ENCODE assay signal across 23 cellular contexts in the genomic region with DNA sequence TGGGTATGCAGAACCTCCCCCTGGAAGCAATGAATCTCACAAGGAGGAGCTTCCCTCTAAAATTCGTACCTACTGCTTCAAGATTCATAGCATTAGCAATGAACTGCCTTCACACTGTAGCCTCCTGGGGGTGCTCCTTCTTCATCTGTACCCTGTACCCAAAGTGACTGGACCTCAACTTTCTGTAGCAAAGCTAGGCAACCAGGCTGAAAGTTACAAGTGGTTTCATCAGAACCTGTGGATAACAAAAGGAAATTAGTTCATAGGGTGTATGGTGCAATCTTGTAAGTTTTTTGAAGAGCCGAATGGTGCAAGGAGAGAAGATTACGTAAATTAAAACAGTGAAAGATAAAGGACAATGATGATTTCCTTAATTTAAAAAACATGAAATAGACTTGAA.
A peak's percentile ranks its signal among the peaks of the same experiment; 100 is the strongest.
DNase-seq lines count a peak whose midpoint lies in the region; ATAC-seq and TF ChIP-seq lines count a peak whose summit lies in the region.
"Had no signal": no experiment of that assay in that cellular context is flagged by ENCODE, and none has a peak within 500 bp of the region (broad histone marks: within the 10 kb centered on the region; RNA-seq: fewer than 3 reads in every experiment).

No MANE protein-coding gene starts in this region.

- no peak overlapping the region for H3K4me3 ChIP-seq in HL-60 (replicated peaks; ENCODE audit: insufficient read depth, low read length)
- H3K4me3 ChIP-seq in body of pancreas = no peak overlapping the region
- H3K4me3 ChIP-seq: esophagus squamous epithelium had no signal

- H3K9me3 ChIP-seq in body of pancreas = no peaks in the 10 kb centered on the region
- H3K9me3 ChIP-seq: esophagus squamous epithelium had no signal

- H3K9me3 Mint-ChIP-seq in activated T-cell treated with anti-CD3 and anti-CD28 coated beads, Interleukin-2, amount 50 U/mL, for 72 hours = peaks cover 9 to 17% of the 10 kb centered on the region in 2 donors

- TF ChIP-seq POLR2A in body of pancreas (IDR thresholded peaks at IDR 0.05) = no peak

- intact Hi-C loops in body of pancreas (cut with DNase I) = no loop called here

- H3K27ac Mint-ChIP-seq in activated T-cell treated with anti-CD3 and anti-CD28 coated beads, Interleukin-2, amount 50 U/mL, for 72 hours = no peak overlapping the region
- H3K27ac Mint-ChIP-seq: CD4-positive, alpha-beta T cell had no signal

- no peak for ATAC-seq in body of pancreas
- no peak for ATAC-seq in activated T-cell treated with anti-CD3 and anti-CD28 coated beads, Interleukin-2, amount 50 U/mL, for 72 hours (replicated peaks in 1 of 2)
- no peak for ATAC-seq in stimulated activated naive CD8-positive, alpha-beta T cell treated with anti-CD3 and anti-CD28 coated beads, Interleukin-15, Interleukin-2, amounts not matched to agents 100 U/mL and 50 U/mL, for 24 hours
- ATAC-seq in HG02763 (IDR thresholded peaks at IDR 0.05; ENCODE audit: unreplicated experiment) = no peak
- ATAC-seq: HepG2 had no signal

- no peaks in the 10 kb centered on the region for H3K36me3 ChIP-seq in body of pancreas (replicated peaks in 1 of 2; ENCODE audit: insufficient read depth in 1 of 2, low read depth in 2 of 2)
- H3K36me3 ChIP-seq: esophagus squamous epithelium had no signal

- peak; percentile 41 for TF ChIP-seq CTCF in HL-60 (IDR thresholded peaks at IDR 0.05; ENCODE audit: insufficient read depth, low read length)
- TF ChIP-seq CTCF in body of pancreas (IDR thresholded peaks at IDR 0.05) = peak in 4 of 7 experiments; percentile 16 to 40 (median 26)

- H3K27ac ChIP-seq in HL-60 (replicated peaks) (peak overlapping the region; percentile 44), body of pancreas (no peak overlapping the region)
- H3K27ac ChIP-seq: esophagus squamous epithelium had no signal

- WGBS in body of pancreas, 2 donors = 50 to 53% methylated on average over 3 of the region's 3 CpGs

- no peaks in the 10 kb centered on the region for H3K27me3 ChIP-seq in HL-60 (ENCODE audit: insufficient read depth, poor library complexity, severe bottlenecking)
- H3K27me3 ChIP-seq in body of pancreas = no peaks in the 10 kb centered on the region
- H3K27me3 ChIP-seq: esophagus squamous epithelium had no signal

- no peaks in the 10 kb centered on the region for H3K4me1 ChIP-seq in body of pancreas
- H3K4me1 ChIP-seq: esophagus squamous epithelium had no signal

- H3K4me3 Mint-ChIP-seq in activated T-cell treated with anti-CD3 and anti-CD28 coated beads, Interleukin-2, amount 50 U/mL, for 72 hours = no peak overlapping the region
- H3K4me3 Mint-ChIP-seq: CD4-positive, alpha-beta T cell had no signal

- H3K36me3 Mint-ChIP-seq in activated T-cell treated with anti-CD3 and anti-CD28 coated beads, Interleukin-2, amount 50 U/mL, for 72 hours (ENCODE audit: insufficient read depth in 2 of 2) = no peaks in the 10 kb centered on the region

- DNase-seq in HL-60 (ENCODE audit: low read depth in 1 of 2, low spot score in 1 of 2) (peak; percentile 82 to 91), NOMO-1 treated with DMSO at 0.1 percent for 48 hours (lab: John Stamatoyannopoulos, UW; ENCODE audit: unreplicated experiment) (peak; percentile 85), body of pancreas (peak in 1 of 4 donors; percentile 22), iris pigment epithelial cell (ENCODE audit: low read depth) (peak; percentile 66), DMS79 treated with DMSO at 0.1 percent for 48 hours (lab: John Stamatoyannopoulos, UW) (no peak)
- DNase-seq in activated T-cell treated with anti-CD3 and anti-CD28 coated beads, Interleukin-2, amount 50 U/mL, for 72 hours = no peak
- DNase-seq in stimulated activated naive CD8-positive, alpha-beta T cell treated with anti-CD3 and anti-CD28 coated beads, Interleukin-15, Interleukin-2, amounts not matched to agents 100 U/mL and 50 U/mL, for 24 hours = no peak
- DNase-seq: activated naive CD4-positive, alpha-beta T cell treated with Interleukin-2 at 50 U/mL for 16 hours; activated T-cell treated with anti-CD3 and anti-CD28 coated beads, Interleukin-2, amount 50 U/mL, for 1 hour; aorta; CD4-positive, alpha-beta T cell; effector CD8-positive, alpha-beta T cell; esophagus squamous epithelium; glutamatergic neuron; kidney glomerular epithelial cell; mammary epithelial cell; NCI-H1417 treated with DMSO at 0.1 percent for 48 hours; NCI-H526; nucleus accumbens; stimulated activated CD4-positive, alpha-beta T cell treated with anti-CD3 and anti-CD28 coated beads, Interleukin-4, amount 100 ng/mL, for 24 hours; stimulated activated naive CD4-positive, alpha-beta T cell treated with Interleukin-2 at 50 U/mL for 16 hours had no signal

- no peaks in the 10 kb centered on the region for H3K27me3 Mint-ChIP-seq in activated T-cell treated with anti-CD3 and anti-CD28 coated beads, Interleukin-2, amount 50 U/mL, for 72 hours (ENCODE audit: low read depth)
- H3K27me3 Mint-ChIP-seq: CD4-positive, alpha-beta T cell had no signal

- no peaks in the 10 kb centered on the region for H3K4me1 Mint-ChIP-seq in activated T-cell treated with anti-CD3 and anti-CD28 coated beads, Interleukin-2, amount 50 U/mL, for 72 hours (ENCODE audit: low read depth)

Comparison
In these comparisons a context has a peak if more than half of its experiments do, and no peak if none do; other contexts are left out.
1. DNase-seq: peak in HL-60 (2 of 2), NOMO-1 treated with DMSO at 0.1 percent for 48 hours (single experiment) and iris pigment epithelial cell (single experiment); none in DMS79 treated with DMSO at 0.1 percent for 48 hours (single experiment), activated T-cell treated with anti-CD3 and anti-CD28 coated beads, Interleukin-2, amount 50 U/mL, for 72 hours (0 of 2) and stimulated activated naive CD8-positive, alpha-beta T cell treated with anti-CD3 and anti-CD28 coated beads, Interleukin-15, Interleukin-2, amounts not matched to agents 100 U/mL and 50 U/mL, for 24 hours (single experiment).